ENCODE assay signal across 8 cellular contexts in the genomic region with DNA sequence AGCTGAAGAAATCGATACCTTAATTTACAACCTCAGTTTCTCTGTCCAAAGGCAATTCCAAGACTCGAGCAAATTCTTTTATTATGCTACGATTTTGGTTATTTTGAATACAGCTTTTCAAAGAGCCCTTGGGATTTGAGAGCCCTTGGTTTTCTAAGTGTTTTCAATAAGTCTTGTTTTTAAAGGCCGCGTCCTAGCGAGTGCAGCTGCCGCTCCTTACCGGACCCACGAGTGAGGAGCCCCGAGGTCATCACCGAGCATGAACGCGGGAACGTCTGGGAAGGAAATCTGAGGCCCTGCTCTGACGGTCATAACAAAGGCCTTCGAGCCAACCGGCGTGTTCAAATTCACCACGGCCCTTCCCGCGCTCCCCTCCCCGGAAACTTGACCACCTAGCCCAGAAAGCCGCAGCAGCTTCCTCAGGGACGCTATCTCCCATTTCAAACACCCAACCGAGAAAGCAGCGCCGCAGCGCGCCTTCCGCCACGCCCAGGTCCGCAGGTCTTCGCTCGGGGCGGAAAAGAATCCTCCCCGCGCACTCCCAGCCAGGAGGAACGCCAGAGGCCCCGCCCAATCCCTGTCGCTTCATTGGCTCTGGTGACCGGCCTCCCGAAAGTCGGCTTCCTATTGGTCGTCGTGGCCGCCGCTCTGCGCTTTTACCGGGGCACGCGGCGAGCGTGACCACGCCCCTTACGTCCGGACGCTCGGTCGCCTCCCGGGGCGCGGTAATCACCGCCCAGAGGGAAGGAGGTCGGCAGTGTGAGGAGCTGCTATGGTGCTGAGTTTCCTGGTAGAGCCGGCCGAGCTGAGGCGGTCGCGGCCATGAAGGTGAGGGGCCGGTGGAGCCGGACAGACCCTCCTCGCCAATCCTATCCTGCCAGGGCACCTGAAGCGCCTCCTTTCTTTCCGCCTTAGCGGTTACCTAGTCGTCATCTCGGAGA. TPM values are rescaled to one million over a fixed set of nuclear protein-coding genes. Genes with fewer than 3 reads are reported as not detected.
DNase-seq lines count a peak whose midpoint lies in the region; ATAC-seq and TF ChIP-seq lines count a peak whose summit lies in the region.

A gene with protein sequence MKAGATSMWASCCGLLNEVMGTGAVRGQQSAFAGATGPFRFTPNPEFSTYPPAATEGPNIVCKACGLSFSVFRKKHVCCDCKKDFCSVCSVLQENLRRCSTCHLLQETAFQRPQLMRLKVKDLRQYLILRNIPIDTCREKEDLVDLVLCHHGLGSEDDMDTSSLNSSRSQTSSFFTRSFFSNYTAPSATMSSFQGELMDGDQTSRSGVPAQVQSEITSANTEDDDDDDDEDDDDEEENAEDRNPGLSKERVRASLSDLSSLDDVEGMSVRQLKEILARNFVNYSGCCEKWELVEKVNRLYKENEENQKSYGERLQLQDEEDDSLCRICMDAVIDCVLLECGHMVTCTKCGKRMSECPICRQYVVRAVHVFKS (plus strand): TSS at position 728 of the 941 bp plus-strand sequence. CDS start 95 bp downstream, at position 823.

- H3K9me3 Mint-ChIP-seq in activated naive CD8-positive, alpha-beta T cell treated with anti-CD3 and anti-CD28 coated beads, Interleukin-2, amount 10 ng/mL, durations not matched to agents 7 days and 5 days: no peaks in the 10 kb centered on the region
- H3K9me3 Mint-ChIP-seq in glutamatergic neuron (ENCODE audit: unreplicated experiment) (peaks cover 4% of the 10 kb centered on the region), osteocyte (ENCODE audit: unreplicated experiment) (no peaks in the 10 kb centered on the region)

- TF ChIP-seq CTCF in SU-DHL-6 (IDR thresholded peaks at IDR 0.05; ENCODE audit: insufficient read depth, low read length, poor library complexity, severe bottlenecking) (no peak), glutamatergic neuron (IDR thresholded peaks at IDR 0.05; ENCODE audit: partially characterized antibody, unreplicated experiment) (no peak), osteocyte (IDR thresholded peaks at IDR 0.05) (peak; percentile 30)

- H3K9me3 ChIP-seq in SU-DHL-6 (ENCODE audit: insufficient read depth, low read length) (no peaks in the 10 kb centered on the region), thymus (ENCODE audit: control insufficient read depth) (no peaks in the 10 kb centered on the region)

- H3K4me1 Mint-ChIP-seq in activated naive CD8-positive, alpha-beta T cell treated with anti-CD3 and anti-CD28 coated beads, Interleukin-2, amount 10 ng/mL, durations not matched to agents 7 days and 5 days: peaks cover 25% of the 10 kb centered on the region
- H3K4me1 Mint-ChIP-seq in glutamatergic neuron (ENCODE audit: low read depth, unreplicated experiment) (peaks cover 9% of the 10 kb centered on the region), osteocyte (ENCODE audit: unreplicated experiment) (peaks cover 39% of the 10 kb centered on the region)

- peak within 1 kb of the TSS; percentile 95 for H3K4me3 Mint-ChIP-seq in activated naive CD8-positive, alpha-beta T cell treated with anti-CD3 and anti-CD28 coated beads, Interleukin-2, amount 10 ng/mL, durations not matched to agents 7 days and 5 days
- H3K4me3 Mint-ChIP-seq in glutamatergic neuron (ENCODE audit: unreplicated experiment): peak within 1 kb of the TSS; percentile 97
- H3K4me3 Mint-ChIP-seq in osteocyte (ENCODE audit: unreplicated experiment): peak within 1 kb of the TSS; percentile 90

- H3K27ac ChIP-seq in SU-DHL-6 (ENCODE audit: low read depth, low read length): peak within 1 kb of the TSS; percentile 73
- peak within 1 kb of the TSS; percentile 84 for H3K27ac ChIP-seq in thymus (ENCODE audit: low read depth)

- peaks cover 12% of the 10 kb centered on the region for H3K4me1 ChIP-seq in thymus (ENCODE audit: control insufficient read depth, insufficient read depth, low read length)

- TF ChIP-seq POLR2A in GM10847 (IDR thresholded peaks at IDR 0.05; ENCODE audit: extremely low read depth, insufficient read length): peak; percentile 98

- H3K36me3 Mint-ChIP-seq in activated naive CD8-positive, alpha-beta T cell treated with anti-CD3 and anti-CD28 coated beads, Interleukin-2, amount 10 ng/mL, durations not matched to agents 7 days and 5 days: peaks cover 12% of the 10 kb centered on the region
- no peaks in the 10 kb centered on the region for H3K36me3 Mint-ChIP-seq in glutamatergic neuron (ENCODE audit: unreplicated experiment)
- peaks cover 1% of the 10 kb centered on the region for H3K36me3 Mint-ChIP-seq in osteocyte (ENCODE audit: unreplicated experiment)

- peak within 1 kb of the TSS; percentile 87 for H2AFZ ChIP-seq in SU-DHL-6 (ENCODE audit: low read depth, low read length, severe bottlenecking)

- POLR2A ChIA-PET in activated naive CD8-positive, alpha-beta T cell treated with anti-CD3 and anti-CD28 coated beads, Interleukin-2, amount 10 ng/mL, durations not matched to agents 7 days and 5 days (lab: Charles Lee): interaction anchor here (0.8 to 4.8 kb wide), 18 partner anchors 8 to 404 kb away, joined by 3 to 56 read pairs (median 4); a partner anchor contains a TSS

- H3K36me3 ChIP-seq in SU-DHL-6 (ENCODE audit: low read length): peaks cover 12% of the 10 kb centered on the region
- H3K36me3 ChIP-seq in thymus (ENCODE audit: control insufficient read depth, insufficient read depth): peaks cover 5% of the 10 kb centered on the region

- WGBS in thymus: under 1% methylated on average over 77 of the region's 77 CpGs

- H4K20me1 ChIP-seq in SU-DHL-6 (ENCODE audit: low read depth, low read length): peaks cover 11% of the 10 kb centered on the region; the same call in 1 of the 2 replicates

- peak within 1 kb of the TSS; percentile 98 for H3K27ac Mint-ChIP-seq in activated naive CD8-positive, alpha-beta T cell treated with anti-CD3 and anti-CD28 coated beads, Interleukin-2, amount 10 ng/mL, durations not matched to agents 7 days and 5 days
- H3K27ac Mint-ChIP-seq in glutamatergic neuron (ENCODE audit: unreplicated experiment) (peak within 1 kb of the TSS; percentile 96), osteocyte (ENCODE audit: unreplicated experiment) (peak within 1 kb of the TSS; percentile 97)

- peak; percentile 96 for DNase-seq in NCI-H128 (lab: John Stamatoyannopoulos, UW; ENCODE audit: unreplicated experiment)
- peak; percentile 95 for DNase-seq in activated naive CD8-positive, alpha-beta T cell treated with anti-CD3 and anti-CD28 coated beads, Interleukin-2, amount 10 ng/mL, durations not matched to agents 7 days and 5 days
- peak; percentile 99 for DNase-seq in glutamatergic neuron
- peak; percentile 99 for DNase-seq in osteocyte (ENCODE audit: extremely low spot score, unreplicated experiment)

- H3F3A ChIP-seq in SU-DHL-6 (ENCODE audit: insufficient read depth): peaks cover 7% of the 10 kb centered on the region

- H3K27me3 ChIP-seq in SU-DHL-6 (ENCODE audit: low read length): no peaks in the 10 kb centered on the region
- no peaks in the 10 kb centered on the region for H3K27me3 ChIP-seq in thymus (ENCODE audit: control insufficient read depth, insufficient read depth)

- H3K9ac ChIP-seq in SU-DHL-6 (ENCODE audit: low read length): peak within 1 kb of the TSS; percentile 92

- H3K4me3 ChIP-seq in SU-DHL-6 (ENCODE audit: insufficient read depth, low read length, poor library complexity, severe bottlenecking) (peak within 1 kb of the TSS; percentile 88), thymus (ENCODE audit: low read length) (peak within 1 kb of the TSS; percentile 75)

- peak; percentile 92 for ATAC-seq in HG02678 (IDR thresholded peaks at IDR 0.05; ENCODE audit: unreplicated experiment)
- ATAC-seq in activated naive CD8-positive, alpha-beta T cell treated with anti-CD3 and anti-CD28 coated beads, Interleukin-2, amount 10 ng/mL, durations not matched to agents 7 days and 5 days (ENCODE audit: low read depth): peak; percentile 91

- peaks cover 43% of the 10 kb centered on the region for H3K79me2 ChIP-seq in SU-DHL-6 (ENCODE audit: insufficient read depth, low read length)

- H3K9me2 ChIP-seq in SU-DHL-6 (replicated peaks; ENCODE audit: insufficient read depth, low read length): no peaks in the 10 kb centered on the region

- no peaks in the 10 kb centered on the region for H3K27me3 Mint-ChIP-seq in activated naive CD8-positive, alpha-beta T cell treated with anti-CD3 and anti-CD28 coated beads, Interleukin-2, amount 10 ng/mL, durations not matched to agents 7 days and 5 days
- peaks cover 5% of the 10 kb centered on the region for H3K27me3 Mint-ChIP-seq in glutamatergic neuron (ENCODE audit: unreplicated experiment)
- H3K27me3 Mint-ChIP-seq in osteocyte (ENCODE audit: unreplicated experiment): no peaks in the 10 kb centered on the region

- H3K4me2 ChIP-seq in SU-DHL-6 (ENCODE audit: low read depth, low read length, poor library complexity, severe bottlenecking): peak within 1 kb of the TSS; percentile 89

RNA-seq across cellular contexts. Expression of the gene that starts here (rescaled TPM):
- total RNA-seq in activated naive CD8-positive, alpha-beta T cell treated with anti-CD3 and anti-CD28 coated beads, Interleukin-2, amount 10 ng/mL, durations not matched to agents 7 days and 5 days: 10 to 100 TPM; 81.9 to 84.5 TPM
- 63.7 TPM for total RNA-seq in glutamatergic neuron (ENCODE audit: unreplicated experiment)
- 39.5 and 42.5 TPM in 2 replicates for total RNA-seq in osteocyte
- polyA plus RNA-seq in thymus: 36.9 TPM

Comparison
In these comparisons a context has a peak if more than half of its experiments do, and no peak if none do; other contexts are left out.
1. Peak in every context shown above with its lines: DNase-seq, ATAC-seq, H3K4me3 ChIP-seq and H3K27ac ChIP-seq.